In genomic region chr9:121987312-121987711, GRCh38 we compare ENCODE assay signal across 15 cellular contexts.
"Had no signal": no experiment of that assay in that cellular context is flagged by ENCODE, and none has a peak within 500 bp of the region (broad histone marks: within the 10 kb centered on the region; RNA-seq: fewer than 3 reads in every experiment).

No MANE protein-coding gene starts in this region.

- H3K4me1 Mint-ChIP-seq: activated naive CD4-positive, alpha-beta T cell treated with anti-CD3 and anti-CD28 coated beads, Interleukin-2, amount 50 U/mL, for 24 hours; stimulated activated memory B cell treated with anti-CD40 and anti-IgM and Interleukin-4, amounts not matched to agents 10 μg/mL and 1 μg/mL and 100 μg/mL, for 72 hours had no signal

- H3K27ac Mint-ChIP-seq: activated CD4-positive, alpha-beta memory T cell treated with anti-CD3 and anti-CD28 coated beads for 36 hours; activated naive CD4-positive, alpha-beta T cell treated with anti-CD3 and anti-CD28 coated beads, Interleukin-2, amount 50 U/mL, for 24 hours; effector memory CD8-positive, alpha-beta T cell; stimulated activated memory B cell treated with anti-CD40 and anti-IgM and Interleukin-4, amounts not matched to agents 10 μg/mL and 1 μg/mL and 100 μg/mL, for 72 hours had no signal

- H3K9me3 ChIP-seq: left lung, pancreas, transverse colon had no signal

- H3K36me3 Mint-ChIP-seq: activated CD4-positive, alpha-beta memory T cell treated with anti-CD3 and anti-CD28 coated beads for 36 hours had no signal

- H3K4me3 ChIP-seq: left lung, pancreas, transverse colon had no signal

- H3K27me3 ChIP-seq: foreskin keratinocyte, left lung, pancreas, transverse colon had no signal

- H3K4me1 ChIP-seq: foreskin keratinocyte, left lung, transverse colon had no signal

- H3K36me3 ChIP-seq: pancreas, transverse colon had no signal

- H3K27me3 Mint-ChIP-seq: activated CD4-positive, alpha-beta memory T cell treated with anti-CD3 and anti-CD28 coated beads for 36 hours; activated naive CD4-positive, alpha-beta T cell treated with anti-CD3 and anti-CD28 coated beads, Interleukin-2, amount 50 U/mL, for 24 hours; effector memory CD8-positive, alpha-beta T cell; naive B cell; stimulated activated memory B cell treated with anti-CD40 and anti-IgM and Interleukin-4, amounts not matched to agents 10 μg/mL and 1 μg/mL and 100 μg/mL, for 72 hours had no signal

- H3K27ac ChIP-seq: foreskin keratinocyte, left lung, pancreas, transverse colon had no signal

- ATAC-seq: activated T-cell treated with anti-CD3 and anti-CD28 coated beads, Interleukin-2, amount 50 U/mL, for 4 hours; effector memory CD8-positive, alpha-beta T cell; foreskin keratinocyte; left lung; pancreas; stimulated activated memory B cell treated with anti-CD40 and anti-IgM and Interleukin-4, amounts not matched to agents 10 μg/mL and 1 μg/mL and 100 μg/mL, for 72 hours had no signal

- DNase-seq: activated CD4-positive, alpha-beta memory T cell treated with anti-CD3 and anti-CD28 coated beads for 36 hours; activated effector memory CD4-positive, alpha-beta T cell treated with anti-CD3 and anti-CD28 coated beads, Interleukin-2, amount 50 U/mL, for 16 hours; activated T-cell treated with anti-CD3 and anti-CD28 coated beads, Interleukin-2, amount 50 U/mL, for 4 hours; cerebellar nuclear complex; dermis blood vessel endothelial cell; effector memory CD8-positive, alpha-beta T cell; foreskin keratinocyte; head of caudate nucleus; left lung; naive B cell; pancreas; stimulated activated CD4-positive, alpha-beta T cell treated with anti-CD3 and anti-CD28 coated beads, Interleukin-2, amount 100 ng/mL, for 48 hours; transverse colon had no signal

- H3K4me3 Mint-ChIP-seq: activated CD4-positive, alpha-beta memory T cell treated with anti-CD3 and anti-CD28 coated beads for 36 hours; activated naive CD4-positive, alpha-beta T cell treated with anti-CD3 and anti-CD28 coated beads, Interleukin-2, amount 50 U/mL, for 24 hours; activated T-cell treated with anti-CD3 and anti-CD28 coated beads, Interleukin-2, amount 50 U/mL, for 4 hours; effector memory CD8-positive, alpha-beta T cell; naive B cell; stimulated activated memory B cell treated with anti-CD40 and anti-IgM and Interleukin-4, amounts not matched to agents 10 μg/mL and 1 μg/mL and 100 μg/mL, for 72 hours had no signal

- H3K9me3 Mint-ChIP-seq: activated CD4-positive, alpha-beta memory T cell treated with anti-CD3 and anti-CD28 coated beads for 36 hours; effector memory CD8-positive, alpha-beta T cell; stimulated activated memory B cell treated with anti-CD40 and anti-IgM and Interleukin-4, amounts not matched to agents 10 μg/mL and 1 μg/mL and 100 μg/mL, for 72 hours had no signal
